ENCODE assay signal across 8 cellular contexts in the genomic region with DNA sequence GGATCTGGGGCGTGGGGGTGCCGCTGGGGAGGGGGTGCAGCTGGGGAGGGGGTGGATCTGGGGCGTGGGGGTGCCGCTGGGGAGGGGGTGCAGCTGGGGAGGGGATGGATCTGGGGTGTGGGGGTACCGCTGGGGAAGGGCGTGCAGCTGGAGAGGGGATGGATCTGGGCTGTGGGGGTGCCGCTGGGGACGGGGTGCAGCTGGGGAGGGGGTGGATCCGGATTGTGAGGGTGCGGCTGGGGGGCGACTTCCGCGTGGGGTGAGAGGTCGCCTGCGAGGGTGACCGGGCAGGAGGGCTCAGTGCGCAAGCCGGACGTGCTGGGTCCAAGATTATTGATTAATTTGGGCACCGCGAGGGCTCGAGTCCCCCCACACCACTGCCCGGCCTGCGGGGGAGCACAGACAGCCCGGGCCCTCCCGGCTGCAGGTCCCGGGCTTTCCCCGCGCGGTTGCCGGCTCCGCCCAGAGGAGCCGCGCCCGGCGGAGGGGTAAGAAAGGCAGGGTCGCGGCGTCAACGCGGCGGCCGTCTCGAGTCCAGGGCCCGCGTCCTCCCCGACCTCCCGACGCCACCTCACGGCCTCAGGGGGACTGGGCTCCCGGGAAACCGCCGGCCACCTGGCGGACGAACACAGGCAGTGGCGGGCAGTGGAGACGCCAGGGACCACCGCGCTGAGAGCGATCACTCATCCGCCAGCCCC. TPM values are rescaled to one million over a fixed set of nuclear protein-coding genes. Genes with fewer than 3 reads are reported as not detected.
DNase-seq lines count a peak whose midpoint lies in the region; ATAC-seq and TF ChIP-seq lines count a peak whose summit lies in the region.

No MANE protein-coding gene starts in this region.

- peak overlapping the region; percentile 68 for H3K4me3 ChIP-seq in GM23338
- H3K4me3 ChIP-seq in mesodermal cell (ENCODE audit: extremely low read depth, insufficient read depth, low read length, poor library complexity, severe bottlenecking), result peak overlapping the region; percentile 54
- peak overlapping the region; percentile 87 to 99 (median 93) for H3K4me3 ChIP-seq in upper lobe of left lung

- peak; percentile 73 for ATAC-seq in GM23338
- peak; percentile 32 to 64 for ATAC-seq in upper lobe of left lung (ENCODE audit: low FRiP score in 2 of 2)

- H3K36me3 ChIP-seq in GM23338 (ENCODE audit: insufficient read depth), result 0 out of 2 replicates have a peak, but pooled peaks cover 3% of the 10 kb centered on the region
- H3K36me3 ChIP-seq in mesodermal cell (ENCODE audit: control insufficient read depth, insufficient read depth, low read length), result peaks cover 31% of the 10 kb centered on the region
- peaks cover 0 to 22% (median 12%) of the 10 kb centered on the region in 4 donors for H3K36me3 ChIP-seq in upper lobe of left lung

- H2AFZ ChIP-seq in GM23338, result no peak overlapping the region

- peak overlapping the region; percentile 80 for H3K4me2 ChIP-seq in GM23338

- H3K4me3 Mint-ChIP-seq in GM23338, result peak overlapping the region; percentile 60; the same call in 2 of the 3 replicates
- peak overlapping the region; percentile 73 for H3K4me3 Mint-ChIP-seq in dendritic cell treated with granulocyte-macrophage colony-stimulating factor and Interleukin-4, amounts not matched to agents 40 ng/mL and 50 ng/mL, for 4 days

- peaks cover 19% of the 10 kb centered on the region for H3F3A ChIP-seq in GM23338 (replicated peaks; ENCODE audit: low read depth)

- POLR2A ChIA-PET in RWPE1 (lab: Yijun Ruan, JAX; ENCODE audit: low non-redundant PET), result interaction anchor here (0.6 kb wide), 2 partner anchors 89 to 128 kb away, joined by 5 to 6 read pairs; a partner anchor contains a TSS

- peak; percentile 43 to 95 (median 92) for DNase-seq in NCI-H1417 (lab: John Stamatoyannopoulos, UW)
- DNase-seq in NCI-H1417 treated with DMSO at 0.1 percent for 48 hours (lab: John Stamatoyannopoulos, UW), result no peak
- peak; percentile 93 for DNase-seq in GM23338 (ENCODE audit: low spot score)
- DNase-seq in KG1 (lab: John Stamatoyannopoulos, UW), result peak; percentile 46
- no peak for DNase-seq in RWPE1 (ENCODE audit: low spot score)
- no peak for DNase-seq in upper lobe of left lung

- peaks cover 6% of the 10 kb centered on the region for H3K4me1 Mint-ChIP-seq in GM23338
- H3K4me1 Mint-ChIP-seq in dendritic cell treated with granulocyte-macrophage colony-stimulating factor and Interleukin-4, amounts not matched to agents 40 ng/mL and 50 ng/mL, for 4 days (ENCODE audit: low read depth), result peaks cover 28% of the 10 kb centered on the region

- CTCF ChIA-PET in RWPE1 (lab: Yijun Ruan, JAX), result interaction anchor here (0.9 to 1.0 kb wide), 2 partner anchors 16 to 28 kb away, joined by 5 read pairs; a partner anchor contains a TSS

- intact Hi-C loops in dendritic cell treated with granulocyte-macrophage colony-stimulating factor and Interleukin-4, amounts not matched to agents 40 ng/mL and 50 ng/mL, for 4 days (cut with micrococcal nuclease), result loop anchor here (5.0 kb wide), 1 partner anchor 41 kb away; a partner anchor contains a TSS

- peaks cover 13% of the 10 kb centered on the region for H3K9me3 Mint-ChIP-seq in GM23338
- no peaks in the 10 kb centered on the region for H3K9me3 Mint-ChIP-seq in dendritic cell treated with granulocyte-macrophage colony-stimulating factor and Interleukin-4, amounts not matched to agents 40 ng/mL and 50 ng/mL, for 4 days

- no peaks in the 10 kb centered on the region for H3K79me2 ChIP-seq in GM23338 (replicated peaks; ENCODE audit: insufficient read depth)

- peak in 1 of 2 experiments; percentile 68; a peak in 3 of 4 replicates for TF ChIP-seq CTCF in GM23338 (conservative IDR thresholded peaks at IDR 0.05; ENCODE audit: low read depth in 2 of 2)
- peak; percentile 56 for TF ChIP-seq CTCF in RWPE1 (conservative IDR thresholded peaks at IDR 0.05; ENCODE audit: low read depth)
- peak; percentile 55 to 84 (median 72) for TF ChIP-seq CTCF in upper lobe of left lung (IDR thresholded peaks at IDR 0.05)

- H3K27me3 ChIP-seq in GM23338 (ENCODE audit: insufficient read depth) (no peaks in the 10 kb centered on the region), upper lobe of left lung (no peaks in the 10 kb centered on the region)

- H3K27me3 Mint-ChIP-seq in GM23338 (ENCODE audit: insufficient read depth, low read depth, poor library complexity), result peaks cover 6% of the 10 kb centered on the region
- peaks cover 3% of the 10 kb centered on the region for H3K27me3 Mint-ChIP-seq in dendritic cell treated with granulocyte-macrophage colony-stimulating factor and Interleukin-4, amounts not matched to agents 40 ng/mL and 50 ng/mL, for 4 days

- WGBS in mesodermal cell (ENCODE audit: insufficient coverage in 2 of 2), 2 experiments, result 1 to 2% methylated on average over 28 to 41 of the region's 61 CpGs
- WGBS in upper lobe of left lung, 2 donors, result 0 to 2% methylated on average over 14 to 33 of the region's 61 CpGs

- TF ChIP-seq POLR2A in upper lobe of left lung (IDR thresholded peaks at IDR 0.05), result no peak

- H3K27ac ChIP-seq in GM23338 (ENCODE audit: low read depth) (no peak overlapping the region), RWPE1 (peak overlapping the region; percentile 90), mesodermal cell (ENCODE audit: low read depth, low read length, severe bottlenecking) (peak overlapping the region; percentile 59), upper lobe of left lung (peak overlapping the region; percentile 80 to 91 (median 89))

- H3K36me3 Mint-ChIP-seq in GM23338 (ENCODE audit: low read depth), result peaks cover 40% of the 10 kb centered on the region
- peaks cover 41% of the 10 kb centered on the region for H3K36me3 Mint-ChIP-seq in dendritic cell treated with granulocyte-macrophage colony-stimulating factor and Interleukin-4, amounts not matched to agents 40 ng/mL and 50 ng/mL, for 4 days (ENCODE audit: low read depth)

- no peak overlapping the region for H3K27ac Mint-ChIP-seq in GM23338
- H3K27ac Mint-ChIP-seq in dendritic cell treated with granulocyte-macrophage colony-stimulating factor and Interleukin-4, amounts not matched to agents 40 ng/mL and 50 ng/mL, for 4 days, result peak overlapping the region; percentile 85

- H3K9me3 ChIP-seq in mesodermal cell (ENCODE audit: control insufficient read depth, low read length) (peaks cover 3% of the 10 kb centered on the region), upper lobe of left lung (no peaks in the 10 kb centered on the region)

- peaks cover 3% of the 10 kb centered on the region; the same call in 1 of the 2 replicates for H3K4me1 ChIP-seq in GM23338 (ENCODE audit: insufficient read depth)
- peaks cover 4% of the 10 kb centered on the region for H3K4me1 ChIP-seq in mesodermal cell (ENCODE audit: control insufficient read depth, insufficient read depth, low read length, poor library complexity, severe bottlenecking)
- H3K4me1 ChIP-seq in upper lobe of left lung, result peaks cover 12 to 26% (median 16%) of the 10 kb centered on the region in 4 donors

- H3K9me2 ChIP-seq in GM23338 (ENCODE audit: insufficient read depth), result no peaks in the 10 kb centered on the region

- H4K20me1 ChIP-seq in GM23338 (replicated peaks; ENCODE audit: insufficient read depth), result no peaks in the 10 kb centered on the region

- no peak for TF ChIP-seq EP300 in upper lobe of left lung (IDR thresholded peaks at IDR 0.05)

TF ChIP-seq in GM23338, 12 proteins besides CTCF, POLR2A, EP300 and RAD21:
- no peak for TF ChIP-seq ZNF331 (CRISPR knock-in tag; IDR thresholded peaks at IDR 0.05; ENCODE audit: low read depth)
- TF ChIP-seq POLR2AphosphoS5 (IDR thresholded peaks at IDR 0.05; ENCODE audit: low read depth), result no peak
- no peak for TF ChIP-seq STAT1 (IDR thresholded peaks at IDR 0.05; ENCODE audit: unreplicated experiment)

RNA-seq across cellular contexts. Expression of a gene that starts 0.6 kb away (rescaled TPM):
- total RNA-seq in GM23338 (2014; rRNA removed; shearing (Covaris generic)), result 32.6 and 32.8 TPM in 2 replicates
- polyA plus RNA-seq in GM23338 (2016; fragmentation: Nextera tagmentation; extraction: Ambion mirVana), result 146 and 165 TPM in 2 replicates
- polyA plus RNA-seq in mesodermal cell (2013, experiment 1 of 2), result 35.6 TPM
- 28.7 TPM for polyA plus RNA-seq in mesodermal cell (2013, experiment 2 of 2)
- 100 to 1,000 TPM in 2 of 6 donors, 10 to 100 TPM in 4; 36.5 to 172 (median 62.1) TPM for total RNA-seq in upper lobe of left lung

RNA-seq across cellular contexts. Expression of a gene that starts 0.9 kb away (rescaled TPM):
- 0.39 and 0.80 TPM in 2 replicates for total RNA-seq in GM23338 (2014; rRNA removed; shearing (Covaris generic))
- polyA plus RNA-seq in GM23338 (2016; fragmentation: Nextera tagmentation; extraction: Ambion mirVana), result 0.28 and 0.45 TPM in 2 replicates
- 1.5 TPM for polyA plus RNA-seq in mesodermal cell (2013, experiment 1 of 2)
- 1.6 TPM for polyA plus RNA-seq in mesodermal cell (2013, experiment 2 of 2)
- total RNA-seq in upper lobe of left lung, result 100 to 1,000 TPM in 1 of 6 donors, 10 to 100 TPM in 2, 1 to 10 TPM in 3; 6.0 to 104 (median 14.0) TPM

RNA-seq across cellular contexts. Expression of a gene that starts 27.6 kb away (rescaled TPM):
- total RNA-seq in GM23338 (2014; rRNA removed; shearing (Covaris generic)), result 53.7 and 68.8 TPM in 2 replicates
- polyA plus RNA-seq in GM23338 (2016; fragmentation: Nextera tagmentation; extraction: Ambion mirVana), result 44.5 and 48.8 TPM in 2 replicates
- 27.3 TPM for polyA plus RNA-seq in mesodermal cell (2013, experiment 1 of 2)
- 25.0 TPM for polyA plus RNA-seq in mesodermal cell (2013, experiment 2 of 2)
- 100 to 1,000 TPM in 1 of 6 donors, 10 to 100 TPM in 5; 25.5 to 115 (median 42.4) TPM for total RNA-seq in upper lobe of left lung

RNA-seq across cellular contexts. Expression of a gene that starts 39.2 kb away (rescaled TPM):
- total RNA-seq in GM23338 (2014; rRNA removed; shearing (Covaris generic)), result 50.3 and 58.5 TPM in 2 replicates
- 25.8 and 41.7 TPM in 2 replicates for polyA plus RNA-seq in GM23338 (2016; fragmentation: Nextera tagmentation; extraction: Ambion mirVana)
- polyA plus RNA-seq in mesodermal cell (2013, experiment 1 of 2), result 34.4 TPM
- 25.8 TPM for polyA plus RNA-seq in mesodermal cell (2013, experiment 2 of 2)
- total RNA-seq in upper lobe of left lung, result 10 to 100 TPM; 10.2 to 28.3 (median 20.9) TPM

RNA-seq across cellular contexts. Expression of a gene that starts 54.4 kb away (rescaled TPM):
- total RNA-seq in GM23338 (2014; rRNA removed; shearing (Covaris generic)), result 33.9 and 63.8 TPM in 2 replicates
- 33.5 and 36.6 TPM in 2 replicates for polyA plus RNA-seq in GM23338 (2016; fragmentation: Nextera tagmentation; extraction: Ambion mirVana)
- 17.5 TPM for polyA plus RNA-seq in mesodermal cell (2013, experiment 1 of 2)
- polyA plus RNA-seq in mesodermal cell (2013, experiment 2 of 2), result 12.5 TPM
- total RNA-seq in upper lobe of left lung, result 100 to 1,000 TPM in 3 of 6 donors, 10 to 100 TPM in 3; 74.9 to 202 (median 99.6) TPM

Comparison
In these comparisons a context has a peak if more than half of its experiments do, and no peak if none do; other contexts are left out.
1. DNase-seq: peak in NCI-H1417 (3 of 3), GM23338 (single experiment) and KG1 (single experiment); none in NCI-H1417 treated with DMSO at 0.1 percent for 48 hours (single experiment), RWPE1 (single experiment) and upper lobe of left lung (0 of 2).
2. Peak in every context shown above with its lines, with median percentiles within 50 percentile points of each other: H3K4me3 ChIP-seq.